ENCODE assay signal across 1 cellular context in genomic region chr14:22560638-22561365, GRCh38.
TF ChIP-seq lines count a peak whose summit lies in the region.

No MANE protein-coding gene starts in this region.

TF ChIP-seq in HepG2, 621 proteins besides CTCF, POLR2A, EP300 and RAD21 (continued from another document and continues in another):
- TF ChIP-seq ZSCAN5A (CRISPR knock-in tag; IDR thresholded peaks at IDR 0.05; ENCODE audit: borderline replicate concordance) (0 out of 2 replicates have a peak, but pooled peaks have one; percentile 61), PHF20 (CRISPR knock-in tag; IDR thresholded peaks at IDR 0.05) (no peak), FOXP4 (CRISPR knock-in tag; IDR thresholded peaks at IDR 0.05) (peak; percentile 96), SCMH1 (CRISPR knock-in tag; IDR thresholded peaks at IDR 0.05; ENCODE audit: borderline replicate concordance) (no peak), ZNF644 (CRISPR knock-in tag; IDR thresholded peaks at IDR 0.05; ENCODE audit: low read depth) (no peak), ZSCAN21 (CRISPR knock-in tag; IDR thresholded peaks at IDR 0.05; ENCODE audit: borderline replicate concordance) (no peak), ZNF382 (CRISPR knock-in tag; IDR thresholded peaks at IDR 0.05; ENCODE audit: borderline replicate concordance) (no peak), REXO4 (CRISPR knock-in tag; IDR thresholded peaks at IDR 0.05; ENCODE audit: borderline replicate concordance) (no peak), ZFP1 (CRISPR knock-in tag; IDR thresholded peaks at IDR 0.05) (no peak; the same call in 1 of the 2 replicates), ZNF263 (CRISPR knock-in tag; IDR thresholded peaks at IDR 0.05) (no peak), NKX3-1 (CRISPR knock-in tag; IDR thresholded peaks at IDR 0.05) (peak; percentile 91; the same call in 1 of the 2 replicates), RARG (CRISPR knock-in tag; IDR thresholded peaks at IDR 0.05; ENCODE audit: low read depth) (no peak), PHF8 (CRISPR knock-in tag; IDR thresholded peaks at IDR 0.05) (no peak; the same call in 1 of the 2 replicates), CAMTA2 (CRISPR knock-in tag; IDR thresholded peaks at IDR 0.05; ENCODE audit: borderline replicate concordance) (no peak), NRL (CRISPR knock-in tag; IDR thresholded peaks at IDR 0.05; ENCODE audit: borderline replicate concordance) (no peak), ATF5 (CRISPR knock-in tag; IDR thresholded peaks at IDR 0.05; ENCODE audit: low read depth) (no peak), CEBPG (CRISPR knock-in tag; IDR thresholded peaks at IDR 0.05) (peak; percentile 68; the same call in 1 of the 2 replicates), KAT7 (CRISPR knock-in tag; IDR thresholded peaks at IDR 0.05; ENCODE audit: borderline replicate concordance) (no peak), ZNF589 (CRISPR knock-in tag; conservative IDR thresholded peaks at IDR 0.05) (no peak), HHEX (CRISPR knock-in tag; IDR thresholded peaks at IDR 0.05) (peak; percentile 90), JUN (CRISPR knock-in tag; IDR thresholded peaks at IDR 0.05) (no peak), ZSCAN12 (CRISPR knock-in tag; IDR thresholded peaks at IDR 0.05) (no peak; the same call in 1 of the 2 replicates), ZNF614 (CRISPR knock-in tag; IDR thresholded peaks at IDR 0.05; ENCODE audit: borderline replicate concordance) (no peak), SKIL (CRISPR knock-in tag; IDR thresholded peaks at IDR 0.05; ENCODE audit: borderline replicate concordance) (peak; percentile 78; the same call in 1 of the 2 replicates), ZBTB14 (CRISPR knock-in tag; IDR thresholded peaks at IDR 0.05) (no peak), RFXANK (CRISPR knock-in tag; IDR thresholded peaks at IDR 0.05) (no peak), ZNF468 (CRISPR knock-in tag; IDR thresholded peaks at IDR 0.05) (no peak), KLF13 (CRISPR knock-in tag; IDR thresholded peaks at IDR 0.05) (no peak), MLX (CRISPR knock-in tag; IDR thresholded peaks at IDR 0.05) (peak; percentile 83), PRDM10 (CRISPR knock-in tag; IDR thresholded peaks at IDR 0.05; ENCODE audit: low read depth) (no peak), FOXK2 (IDR thresholded peaks at IDR 0.05) (no peak), ZNF143 (CRISPR knock-in tag; IDR thresholded peaks at IDR 0.05) (no peak), SMAD3 (CRISPR knock-in tag; IDR thresholded peaks at IDR 0.05) (0 out of 2 replicates have a peak, but pooled peaks have one; percentile 65), ZNF704 (CRISPR knock-in tag; IDR thresholded peaks at IDR 0.05; ENCODE audit: borderline replicate concordance) (no peak), PCBP1 (IDR thresholded peaks at IDR 0.05; ENCODE audit: borderline replicate concordance, low read depth, low read length) (no peak), KMT2A (CRISPR knock-in tag; IDR thresholded peaks at IDR 0.05) (peak; percentile 52), ZNF232 (CRISPR knock-in tag; IDR thresholded peaks at IDR 0.05; ENCODE audit: borderline replicate concordance) (no peak), ARID4A (CRISPR knock-in tag; IDR thresholded peaks at IDR 0.05; ENCODE audit: borderline replicate concordance) (no peak), ZNF230 (CRISPR knock-in tag; IDR thresholded peaks at IDR 0.05) (no peak; the same call in 1 of the 2 replicates), ZNF326 (CRISPR knock-in tag; IDR thresholded peaks at IDR 0.05; ENCODE audit: borderline replicate concordance) (no peak), FOXK1 (CRISPR knock-in tag; IDR thresholded peaks at IDR 0.05; ENCODE audit: borderline replicate concordance, low read depth) (peak; percentile 82), ZNF639 (CRISPR knock-in tag; conservative IDR thresholded peaks at IDR 0.05) (no peak)
